Comparison of ENCODE assay signal across 16 cellular contexts in genomic region chr7:11450246-11450645, GRCh38.
"Had no signal": no experiment of that assay in that cellular context is flagged by ENCODE, and none has a peak within 500 bp of the region (broad histone marks: within the 10 kb centered on the region; RNA-seq: fewer than 3 reads in every experiment).

No MANE protein-coding gene starts in this region.

- H3K4me3 Mint-ChIP-seq: activated naive CD4-positive, alpha-beta T cell treated with anti-CD3 and anti-CD28 coated beads, Interleukin-2, amount 10 ng/mL, durations not matched to agents 7 days and 5 days; activated naive CD8-positive, alpha-beta T cell treated with anti-CD3 and anti-CD28 coated beads, Interleukin-2, amount 50 U/mL, for 24 hours; activated T-cell treated with anti-CD3 and anti-CD28 coated beads, Interleukin-2, amount 50 U/mL, for 4 hours; nephron; stimulated activated naive CD8-positive, alpha-beta T cell treated with anti-CD3 and anti-CD28 coated beads, Interleukin-15, Interleukin-2, amounts not matched to agents 100 ng/mL and 50 ng/mL, for 24 hours had no signal

- H3K4me1 Mint-ChIP-seq: activated naive CD4-positive, alpha-beta T cell treated with anti-CD3 and anti-CD28 coated beads, Interleukin-2, amount 10 ng/mL, durations not matched to agents 7 days and 5 days; activated naive CD8-positive, alpha-beta T cell treated with anti-CD3 and anti-CD28 coated beads, Interleukin-2, amount 50 U/mL, for 24 hours; nephron had no signal

- H3K9me3 ChIP-seq: gastroesophageal sphincter, right atrium auricular region, tibial nerve, vagina had no signal

- DNase-seq: activated CD4-positive, alpha-beta T cell treated with anti-CD3 and anti-CD28 coated beads, Interleukin-2, amount 50 U/mL, for 1 hour; activated CD8-positive, alpha-beta memory T cell treated with anti-CD3 and anti-CD28 coated beads, Interleukin-2, amount 50 U/mL, for 4 hours; activated naive CD4-positive, alpha-beta T cell treated with anti-CD3 and anti-CD28 coated beads, Interleukin-2, amount 10 ng/mL, durations not matched to agents 7 days and 5 days; activated naive CD8-positive, alpha-beta T cell treated with anti-CD3 and anti-CD28 coated beads, Interleukin-2, amount 50 U/mL, for 24 hours; activated T-cell treated with anti-CD3 and anti-CD28 coated beads, Interleukin-2, amount 50 U/mL, for 4 hours; erythroblast; posterior cingulate gyrus; stimulated activated CD4-positive, alpha-beta T cell treated with anti-CD3 and anti-CD28 coated beads, Interleukin-12 subunit alpha, Interleukin-12 subunit beta, amount 100 ng/mL, for 4 hours had no signal

- H3K27ac Mint-ChIP-seq: activated naive CD4-positive, alpha-beta T cell treated with anti-CD3 and anti-CD28 coated beads, Interleukin-2, amount 10 ng/mL, durations not matched to agents 7 days and 5 days; activated naive CD8-positive, alpha-beta T cell treated with anti-CD3 and anti-CD28 coated beads, Interleukin-2, amount 50 U/mL, for 24 hours; nephron; stimulated activated naive CD8-positive, alpha-beta T cell treated with anti-CD3 and anti-CD28 coated beads, Interleukin-15, Interleukin-2, amounts not matched to agents 100 ng/mL and 50 ng/mL, for 24 hours had no signal

- H3K36me3 ChIP-seq: cardiac muscle cell, gastroesophageal sphincter, right atrium auricular region, vagina had no signal

- H3K9me3 Mint-ChIP-seq: activated naive CD4-positive, alpha-beta T cell treated with anti-CD3 and anti-CD28 coated beads, Interleukin-2, amount 10 ng/mL, durations not matched to agents 7 days and 5 days; activated naive CD8-positive, alpha-beta T cell treated with anti-CD3 and anti-CD28 coated beads, Interleukin-2, amount 50 U/mL, for 24 hours; activated T-cell treated with anti-CD3 and anti-CD28 coated beads, Interleukin-2, amount 50 U/mL, for 4 hours; nephron; stimulated activated naive CD8-positive, alpha-beta T cell treated with anti-CD3 and anti-CD28 coated beads, Interleukin-15, Interleukin-2, amounts not matched to agents 100 ng/mL and 50 ng/mL, for 24 hours had no signal

- H3K27ac ChIP-seq: cardiac muscle cell, gastroesophageal sphincter, right atrium auricular region, tibial nerve, vagina had no signal

- H3K4me3 ChIP-seq: cardiac muscle cell, gastroesophageal sphincter, right atrium auricular region, tibial nerve, vagina had no signal

- H3K36me3 Mint-ChIP-seq: activated naive CD4-positive, alpha-beta T cell treated with anti-CD3 and anti-CD28 coated beads, Interleukin-2, amount 10 ng/mL, durations not matched to agents 7 days and 5 days had no signal

- ATAC-seq: activated CD4-positive, CD25-positive, alpha-beta regulatory T cell treated with anti-CD3 and anti-CD28 coated beads, Interleukin-2, amount 50 U/mL, for 24 hours; activated naive CD8-positive, alpha-beta T cell treated with anti-CD3 and anti-CD28 coated beads, Interleukin-2, amount 50 U/mL, for 24 hours; activated T-cell treated with anti-CD3 and anti-CD28 coated beads, Interleukin-2, amount 50 U/mL, for 4 hours; gastroesophageal sphincter had no signal

- H3K27me3 Mint-ChIP-seq: activated naive CD4-positive, alpha-beta T cell treated with anti-CD3 and anti-CD28 coated beads, Interleukin-2, amount 10 ng/mL, durations not matched to agents 7 days and 5 days; activated naive CD8-positive, alpha-beta T cell treated with anti-CD3 and anti-CD28 coated beads, Interleukin-2, amount 50 U/mL, for 24 hours; stimulated activated naive CD8-positive, alpha-beta T cell treated with anti-CD3 and anti-CD28 coated beads, Interleukin-15, Interleukin-2, amounts not matched to agents 100 ng/mL and 50 ng/mL, for 24 hours had no signal

- H3K4me1 ChIP-seq: gastroesophageal sphincter, right atrium auricular region, tibial nerve had no signal

- H3K27me3 ChIP-seq: cardiac muscle cell, gastroesophageal sphincter, right atrium auricular region, tibial nerve, vagina had no signal
